Comparison of ENCODE assay signal across 6 cellular contexts in genomic region chr7:36879021-36879420, GRCh38.
"Had no signal": no experiment of that assay in that cellular context is flagged by ENCODE, and none has a peak within 500 bp of the region (broad histone marks: within the 10 kb centered on the region; RNA-seq: fewer than 3 reads in every experiment).

No MANE protein-coding gene starts in this region.

- H3K9me3 Mint-ChIP-seq: GM23338, H9 had no signal

- H3K27ac ChIP-seq: HL-60 had no signal

- ATAC-seq: GM23338, K562 had no signal

- DNase-seq: H9, HCEC 1CT, IMR-90 had no signal

- H3K4me3 Mint-ChIP-seq: GM23338, H9 had no signal

- H3K27ac Mint-ChIP-seq: GM23338, H9 had no signal
